Comparison of ENCODE assay signal across 10 cellular contexts in genomic region chr12:111635524-111635923, GRCh38. TPM values are rescaled to one million over a fixed set of nuclear protein-coding genes. Genes with fewer than 3 reads are reported as not detected.
DNase-seq lines count a peak whose midpoint lies in the region; ATAC-seq and TF ChIP-seq lines count a peak whose summit lies in the region.
"Had no signal": no experiment of that assay in that cellular context is flagged by ENCODE, and none has a peak within 500 bp of the region (broad histone marks: within the 10 kb centered on the region; RNA-seq: fewer than 3 reads in every experiment).

No MANE protein-coding gene starts in this region.

- H3K4me3 ChIP-seq in IMR-90 (ENCODE audit: insufficient read depth, low read depth, low read length) (no peak overlapping the region), ascending aorta (no peak overlapping the region), stomach (no peak overlapping the region)
- H3K4me3 ChIP-seq: colonic mucosa had no signal

- H3K4me1 ChIP-seq in IMR-90 (ENCODE audit: control insufficient read depth, insufficient read depth, low read length), result peaks cover 13% of the 10 kb centered on the region
- peaks cover 0 to 2% of the 10 kb centered on the region in 2 donors for H3K4me1 ChIP-seq in ascending aorta
- peaks cover 0 to 22% (median 16%) of the 10 kb centered on the region in 4 donors for H3K4me1 ChIP-seq in stomach
- H3K4me1 ChIP-seq: colonic mucosa had no signal

- intact Hi-C loops in IMR-90 (cut with micrococcal nuclease) (no loop called here), ascending aorta (cut with DNase I) (no loop called here), stomach (cut with DNase I; ENCODE audit: low total_unique reads) (no loop called here)

- TF ChIP-seq POLR2A in IMR-90 (IDR thresholded peaks at IDR 0.05; ENCODE audit: low read depth, low read length) (no peak), stomach (IDR thresholded peaks at IDR 0.05) (no peak)

- 0 out of 2 replicates have a peak, but pooled peaks cover 3% of the 10 kb centered on the region for H3K9me1 ChIP-seq in IMR-90 (ENCODE audit: insufficient read depth, low read length)

- BruUV-seq in IMR-90 (replicated peaks; lab: Mats Ljungman, UMichigan), result no TSS peak

- peak overlapping the region; percentile 65 for H2AFZ ChIP-seq in IMR-90 (replicated peaks; ENCODE audit: low read length, poor library complexity)

- H3K27ac ChIP-seq in IMR-90 (ENCODE audit: insufficient read depth, low read length) (no peak overlapping the region; the same call in 1 of the 2 replicates), ascending aorta (peak overlapping the region; percentile 35 to 59), stomach (peak overlapping the region in 4 of 5 donors; percentile 38 to 71 (median 60))
- H3K27ac ChIP-seq: colonic mucosa had no signal

- H4K5ac ChIP-seq in IMR-90 (ENCODE audit: low read depth, low read length), result no peak overlapping the region; the same call in 1 of the 2 replicates

- peaks cover 0 to 2% of the 10 kb centered on the region in 2 experiments; a peak in 2 of 4 replicates for H3K79me1 ChIP-seq in IMR-90 (ENCODE audit: low read depth in 1 of 2, low read length in 2 of 2)

- H3K23ac ChIP-seq in IMR-90 (ENCODE audit: low read depth, low read length), result no peak overlapping the region

- in situ Hi-C loops in IMR-90 (cut with MboI; ENCODE audit: low sequenced_read_pairs), result no loop called here

- H3K36me3 ChIP-seq in IMR-90 (ENCODE audit: control insufficient read depth, insufficient read depth, low read length), result peaks cover 2% of the 10 kb centered on the region; the same call in 1 of the 2 replicates
- H3K36me3 ChIP-seq in ascending aorta, result peaks cover 0 to 3% of the 10 kb centered on the region in 2 donors
- peaks cover 0 to 6% (median 1%) of the 10 kb centered on the region in 4 donors for H3K36me3 ChIP-seq in stomach
- H3K36me3 ChIP-seq: colonic mucosa had no signal

- no peak for TF ChIP-seq RAD21 in IMR-90 (IDR thresholded peaks at IDR 0.05; ENCODE audit: low read length)

- POLR2A ChIA-PET in IMR-90 (lab: Charles Lee; ENCODE audit: unreplicated experiment), result no interaction called here

- DNase-seq in IMR-90, result peak; percentile 40
- no peak for DNase-seq in ascending aorta (ENCODE audit: low spot score in 2 of 2)
- peak; percentile 71 for DNase-seq in iris pigment epithelial cell (ENCODE audit: low read depth)
- DNase-seq in stomach, result no peak
- DNase-seq in effector CD4-positive, alpha-beta T cell, result no peak
- DNase-seq in RKO (ENCODE audit: low spot score), result no peak
- DNase-seq: SIG-M5; stimulated activated CD4-positive, alpha-beta T cell treated with anti-CD3 and anti-CD28 coated beads, Interleukin-2, amount 100 ng/mL, for 24 hours had no signal

- no peak overlapping the region for H3K9ac ChIP-seq in IMR-90 (ENCODE audit: low read depth, low read length)

- H4K8ac ChIP-seq in IMR-90 (ENCODE audit: low read depth in 2 of 2, low read length in 2 of 2), result peak overlapping the region in 1 of 2 experiments; percentile 55; a peak in 2 of 4 replicates

- H3K18ac ChIP-seq in IMR-90 (ENCODE audit: low read depth, low read length), result peak overlapping the region; percentile 20; the same call in 1 of the 2 replicates

- H2AK5ac ChIP-seq in IMR-90 (ENCODE audit: low read depth, low read length), result peak overlapping the region; percentile 48; the same call in 1 of the 2 replicates

- no peak overlapping the region for H3K14ac ChIP-seq in IMR-90 (replicated peaks; ENCODE audit: low read depth, low read length)

- H3K27me3 ChIP-seq in IMR-90 (ENCODE audit: control insufficient read depth, insufficient read depth, low read length) (no peaks in the 10 kb centered on the region), ascending aorta (no peaks in the 10 kb centered on the region), stomach (no peaks in the 10 kb centered on the region)
- H3K27me3 ChIP-seq: colonic mucosa had no signal

- no peak overlapping the region for H2BK120ac ChIP-seq in IMR-90 (ENCODE audit: low read depth, low read length)

- no peak overlapping the region for H2BK5ac ChIP-seq in IMR-90 (ENCODE audit: low read depth, low read length, poor library complexity, severe bottlenecking)

- TF ChIP-seq CTCF in IMR-90 (conservative IDR thresholded peaks at IDR 0.05; ENCODE audit: low read depth, low read length), result no peak
- no peak for TF ChIP-seq CTCF in ascending aorta (IDR thresholded peaks at IDR 0.05)
- TF ChIP-seq CTCF in stomach (IDR thresholded peaks at IDR 0.05), result no peak

- no peak overlapping the region for H3K56ac ChIP-seq in IMR-90 (ENCODE audit: extremely low read depth, insufficient read depth, low read length)

- peak; percentile 25 for ATAC-seq in IMR-90 (ENCODE audit: low read depth)
- no peak for ATAC-seq in HG02852 (IDR thresholded peaks at IDR 0.05; ENCODE audit: unreplicated experiment)

- dilution Hi-C loops in IMR-90 (cut with HindIII; ENCODE audit: low sequenced_read_pairs, unreplicated experiment), result no loop called here

- H4K20me1 ChIP-seq in IMR-90 (ENCODE audit: insufficient read depth, low read length), result no peaks in the 10 kb centered on the region

- no peak overlapping the region for H2BK15ac ChIP-seq in IMR-90 (ENCODE audit: low read depth, low read length)

- H3K4ac ChIP-seq in IMR-90 (ENCODE audit: low read depth, low read length), result 0 out of 2 replicates have a peak overlapping the region, but pooled peaks have one; percentile 1

- no peak overlapping the region for H4K91ac ChIP-seq in IMR-90 (ENCODE audit: insufficient read depth, low read depth, low read length)

- no CpG with 5 or more reads among the region's 8 CpGs for WGBS in IMR-90 (ENCODE audit: extremely low coverage in 2 of 2, insufficient read length in 1 of 2), 2 experiments
- 45 to 66% (median 63%) methylated on average over 8 of the region's 8 CpGs for WGBS in stomach, 5 donors

- TF ChIP-seq EP300 in stomach (IDR thresholded peaks at IDR 0.05), result no peak

- H3K4me2 ChIP-seq in IMR-90 (ENCODE audit: low read depth, low read length), result peak overlapping the region; percentile 70

- H2BK20ac ChIP-seq in IMR-90 (ENCODE audit: low read depth, low read length), result no peak overlapping the region

- CTCF ChIA-PET in IMR-90 (lab: Yijun Ruan, JAX), result interaction anchor here (0.6 kb wide), 1 partner anchor 40 kb away, joined by 4 read pairs; no protein-coding TSS in a partner anchor

- H3K9me3 ChIP-seq in IMR-90 (ENCODE audit: control insufficient read depth, insufficient read depth, low read length), result no peaks in the 10 kb centered on the region
- H3K9me3 ChIP-seq in ascending aorta, result no peaks in the 10 kb centered on the region
- no peaks in the 10 kb centered on the region for H3K9me3 ChIP-seq in stomach
- H3K9me3 ChIP-seq: colonic mucosa had no signal

- H2AK9ac ChIP-seq in IMR-90 (replicated peaks; ENCODE audit: low read depth, low read length, poor library complexity), result no peak overlapping the region

TF ChIP-seq in IMR-90, 13 proteins besides CTCF, POLR2A, EP300 and RAD21 (continues in another document):
- TF ChIP-seq MAFK (IDR thresholded peaks at IDR 0.05; ENCODE audit: low read depth, low read length) (no peak), CEBPB (IDR thresholded peaks at IDR 0.05; ENCODE audit: low read depth, low read length) (no peak), RCOR1 (IDR thresholded peaks at IDR 0.05; ENCODE audit: insufficient replicate concordance, low read length) (no peak), BHLHE40 (IDR thresholded peaks at IDR 0.05; ENCODE audit: low read depth, low read length) (no peak), CHD1 (IDR thresholded peaks at IDR 0.05; ENCODE audit: low read depth, low read length) (no peak), MAZ (IDR thresholded peaks at IDR 0.05; ENCODE audit: borderline replicate concordance, low read depth, low read length) (no peak), RFX5 (IDR thresholded peaks at IDR 0.05; ENCODE audit: low read depth, low read length) (no peak), SMC3 (IDR thresholded peaks at IDR 0.05; ENCODE audit: low read depth, low read length) (no peak), NFE2L2 (IDR thresholded peaks at IDR 0.05; ENCODE audit: low read depth, low read length) (no peak), MXI1 (IDR thresholded peaks at IDR 0.05; ENCODE audit: borderline replicate concordance, low read depth, low read length) (no peak)
- TF ChIP-seq, protein P1, sequence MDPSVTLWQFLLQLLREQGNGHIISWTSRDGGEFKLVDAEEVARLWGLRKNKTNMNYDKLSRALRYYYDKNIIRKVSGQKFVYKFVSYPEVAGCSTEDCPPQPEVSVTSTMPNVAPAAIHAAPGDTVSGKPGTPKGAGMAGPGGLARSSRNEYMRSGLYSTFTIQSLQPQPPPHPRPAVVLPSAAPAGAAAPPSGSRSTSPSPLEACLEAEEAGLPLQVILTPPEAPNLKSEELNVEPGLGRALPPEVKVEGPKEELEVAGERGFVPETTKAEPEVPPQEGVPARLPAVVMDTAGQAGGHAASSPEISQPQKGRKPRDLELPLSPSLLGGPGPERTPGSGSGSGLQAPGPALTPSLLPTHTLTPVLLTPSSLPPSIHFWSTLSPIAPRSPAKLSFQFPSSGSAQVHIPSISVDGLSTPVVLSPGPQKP (IDR thresholded peaks at IDR 0.05; ENCODE audit: borderline replicate concordance, low read depth, low read length), result no peak

RNA-seq across cellular contexts. Expression of gene ATXN2, which starts 36.4 kb away (rescaled TPM):
- total RNA-seq in IMR-90 (2012; rRNA removed), result 12.4 and 20.6 TPM in 2 replicates
- polyA plus RNA-seq in IMR-90 (2012; rRNA removed), result 63.3 and 66.5 TPM in 2 replicates
- 21.7 and 52.9 TPM in 2 replicates for polyA plus RNA-seq in IMR-90 (2012; cell fraction: cytosol; rRNA removed)
- 171 and 246 TPM in 2 replicates for polyA plus RNA-seq in IMR-90 (2012; cell fraction: nucleus; rRNA removed; ENCODE audit: low replicate concordance)
- 25.0 TPM for total RNA-seq in ascending aorta
- 100 to 1,000 TPM in 2 of 5 donors, 10 to 100 TPM in 3; 55.9 to 131 (median 71.7) TPM for total RNA-seq in stomach
- 10 to 100 TPM; 11.1 to 17.4 (median 16.1) TPM for polyA plus RNA-seq in stomach

RNA-seq across cellular contexts. Expression of gene BRAP, which starts 50.2 kb away (rescaled TPM):
- total RNA-seq in IMR-90 (2012; rRNA removed) (17.2 and 23.6 TPM in 2 replicates), ascending aorta (6.2 TPM), stomach (10 to 100 TPM; 15.2 to 43.2 (median 19.3) TPM)
- polyA plus RNA-seq in IMR-90 (2012; rRNA removed) (9.6 and 10.3 TPM in 2 replicates), stomach (1 to 10 TPM; 5.6 to 7.9 (median 7.4) TPM)
- polyA plus RNA-seq in IMR-90 (2012; cell fraction: cytosol; rRNA removed), result 4.2 and 9.8 TPM in 2 replicates
- polyA plus RNA-seq in IMR-90 (2012; cell fraction: nucleus; rRNA removed; ENCODE audit: low replicate concordance), result 3.1 and 9.2 TPM in 2 replicates

RNA-seq across cellular contexts. Expression of gene ACAD10, which starts 50.3 kb away (rescaled TPM):
- total RNA-seq in IMR-90 (2012; rRNA removed), result 12.4 and 13.3 TPM in 2 replicates
- 20.7 and 21.0 TPM in 2 replicates for polyA plus RNA-seq in IMR-90 (2012; rRNA removed)
- polyA plus RNA-seq in IMR-90 (2012; cell fraction: cytosol; rRNA removed), result 7.5 and 12.1 TPM in 2 replicates
- 55.8 and 93.4 TPM in 2 replicates for polyA plus RNA-seq in IMR-90 (2012; cell fraction: nucleus; rRNA removed; ENCODE audit: low replicate concordance)
- 32.0 TPM for total RNA-seq in ascending aorta
- total RNA-seq in stomach, result 100 to 1,000 TPM in 1 of 5 donors, 10 to 100 TPM in 3, 1 to 10 TPM in 1; 9.4 to 128 (median 32.1) TPM
- polyA plus RNA-seq in stomach, result 10 to 100 TPM in 2 of 3 donors, 1 to 10 TPM in 1; 9.8 to 15.7 (median 12.4) TPM

Comparison
In these comparisons a context has a peak if more than half of its experiments do, and no peak if none do; other contexts are left out.
1. DNase-seq: peak in IMR-90 (single experiment) and iris pigment epithelial cell (single experiment); none in ascending aorta (0 of 2), stomach (single experiment), effector CD4-positive, alpha-beta T cell (single experiment) and RKO (single experiment).